In the genomic region with DNA sequence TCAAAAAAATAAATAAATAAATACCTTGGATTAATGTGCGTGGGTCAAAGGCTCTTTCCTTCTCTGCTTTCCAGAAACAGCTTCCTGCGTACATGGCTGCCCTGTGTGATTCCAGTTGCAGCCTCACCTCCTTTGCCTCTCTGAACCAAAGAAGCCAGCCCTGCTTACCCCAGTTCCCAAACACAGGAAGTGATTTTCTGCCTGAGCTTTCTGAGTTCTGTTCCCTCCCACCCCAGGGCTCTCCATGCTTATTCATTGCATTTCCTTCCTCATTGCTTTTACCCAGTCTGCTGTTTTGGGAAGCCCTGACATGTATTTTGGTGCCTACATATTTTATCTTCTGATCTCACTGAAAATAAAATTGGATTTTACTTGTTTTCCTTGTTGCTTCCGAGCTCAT, we compare ENCODE assay signal across 1 cellular context.
TF ChIP-seq lines count a peak whose summit lies in the region.

No MANE protein-coding gene starts in this region.

TF ChIP-seq in K562, 482 proteins besides CTCF, POLR2A, EP300 and RAD21:
- no peak for TF ChIP-seq ELF1 (tag; IDR thresholded peaks at IDR 0.05)
- no peak for TF ChIP-seq MTA1 (IDR thresholded peaks at IDR 0.05; ENCODE audit: borderline replicate concordance)
- TF ChIP-seq CHD4 (IDR thresholded peaks at IDR 0.05; ENCODE audit: insufficient read depth, insufficient replicate concordance, low read depth, low read length, poor library complexity, severe bottlenecking) = no peak
- no peak for TF ChIP-seq MEIS2 (IDR thresholded peaks at IDR 0.05; ENCODE audit: partially characterized antibody)
- no peak for TF ChIP-seq SAFB (IDR thresholded peaks at IDR 0.05; ENCODE audit: borderline replicate concordance, low read depth, low read length)
- no peak for TF ChIP-seq CBX1 (IDR thresholded peaks at IDR 0.05; ENCODE audit: low read depth)
- TF ChIP-seq ZNF589 (CRISPR knock-in tag; IDR thresholded peaks at IDR 0.05; ENCODE audit: low read depth) = no peak
- no peak for TF ChIP-seq FUS (optimal IDR thresholded peaks at IDR 0.05; ENCODE audit: low read depth, low read length)
- TF ChIP-seq RFX1 (IDR thresholded peaks at IDR 0.05) = no peak
- no peak for TF ChIP-seq MYBL2 (IDR thresholded peaks at IDR 0.05; ENCODE audit: low read depth)
- TF ChIP-seq MYBL2 (CRISPR knock-in tag; IDR thresholded peaks at IDR 0.05; ENCODE audit: borderline replicate concordance) = no peak
- no peak for TF ChIP-seq PTBP1 (IDR thresholded peaks at IDR 0.05; ENCODE audit: low read depth, low read length)
- no peak for TF ChIP-seq KLF13 (tag; IDR thresholded peaks at IDR 0.05; ENCODE audit: borderline replicate concordance, low read depth)
- no peak for TF ChIP-seq ESRRA (IDR thresholded peaks at IDR 0.05; ENCODE audit: borderline replicate concordance, low read depth)
TF ChIP-seq in K562: peak in this region for 0.
